10 cellular contexts compared by ENCODE assay signal in the genomic region with DNA sequence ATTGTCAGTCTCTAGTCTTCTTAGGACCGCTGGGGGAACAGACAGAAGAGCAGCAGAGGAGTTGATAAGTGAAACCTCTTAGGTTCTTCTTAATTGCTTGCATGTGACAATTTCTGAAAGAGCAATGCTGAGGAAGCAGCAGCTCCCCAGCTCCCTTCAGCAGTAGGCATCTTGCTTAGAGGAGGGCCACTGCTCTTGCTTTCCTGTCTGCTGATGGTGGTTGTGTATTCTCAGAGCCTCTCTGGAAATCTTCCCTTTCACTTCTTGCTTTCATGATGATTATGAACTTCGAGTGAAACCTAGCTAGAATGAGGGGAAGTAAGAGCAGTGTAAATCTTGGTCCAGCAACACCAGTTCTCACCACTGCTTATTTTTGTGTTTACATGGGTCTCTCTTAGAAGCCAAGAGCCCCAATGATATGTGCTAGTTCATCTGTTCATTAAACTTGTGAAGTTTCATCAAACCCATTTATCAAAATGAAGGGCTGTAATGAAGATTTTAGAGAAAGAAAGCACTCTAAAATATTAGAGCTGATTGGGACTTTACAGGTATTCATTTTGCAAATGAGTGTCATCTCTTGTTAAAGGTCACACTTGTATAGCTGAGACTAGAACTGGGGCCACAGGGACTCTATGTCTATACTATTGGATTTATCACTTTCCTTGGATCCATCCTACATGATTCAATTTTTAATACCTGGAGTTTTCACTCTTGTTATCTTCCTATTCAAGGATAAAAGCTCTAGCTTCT.
DNase-seq lines count a peak whose midpoint lies in the region; ATAC-seq and TF ChIP-seq lines count a peak whose summit lies in the region.
"Had no signal": no experiment of that assay in that cellular context is flagged by ENCODE, and none has a peak within 500 bp of the region (broad histone marks: within the 10 kb centered on the region; RNA-seq: fewer than 3 reads in every experiment).

No MANE protein-coding gene starts in this region.

- peaks cover 55% of the 10 kb centered on the region for H3K4me1 Mint-ChIP-seq in activated T-helper 17 cell treated with anti-CD3 and anti-CD28 coated beads, Interleukin-2, amount 50 U/mL, for 72 hours
- H3K4me1 Mint-ChIP-seq in nephron progenitor cell = peaks cover 16% of the 10 kb centered on the region

- peak overlapping the region; percentile 62 for H3K4me3 ChIP-seq in DOHH2 (ENCODE audit: low read length)
- H3K4me3 ChIP-seq: lower lobe of right lung had no signal

- peaks cover 4% of the 10 kb centered on the region; the same call in 1 of the 2 replicates for H3K9me3 ChIP-seq in DOHH2 (ENCODE audit: control insufficient read depth, insufficient read depth, low read length)
- H3K9me3 ChIP-seq: lower lobe of right lung had no signal

- no peaks in the 10 kb centered on the region for H3K27me3 Mint-ChIP-seq in activated T-helper 17 cell treated with anti-CD3 and anti-CD28 coated beads, Interleukin-2, amount 50 U/mL, for 72 hours
- H3K27me3 Mint-ChIP-seq in nephron progenitor cell (ENCODE audit: low read depth, poor library complexity) = no peaks in the 10 kb centered on the region
- H3K27me3 Mint-ChIP-seq: brain had no signal

- peaks cover 86% of the 10 kb centered on the region for H3K4me1 ChIP-seq in DOHH2 (ENCODE audit: control insufficient read depth, low read length)

- peaks cover 10% of the 10 kb centered on the region for H3K36me3 ChIP-seq in DOHH2 (ENCODE audit: control insufficient read depth, low read length)
- H3K36me3 ChIP-seq: lower lobe of right lung had no signal

- peak; percentile 96 for ATAC-seq in GM19372 (IDR thresholded peaks at IDR 0.05; ENCODE audit: low read depth, unreplicated experiment)
- ATAC-seq in HG03103 (IDR thresholded peaks at IDR 0.05; ENCODE audit: low read depth, unreplicated experiment) = peak; percentile 96
- ATAC-seq in activated T-helper 17 cell treated with anti-CD3 and anti-CD28 coated beads, Interleukin-2, amount 50 U/mL, for 72 hours (replicated peaks) = peak; percentile 74
- no peak for ATAC-seq in omental fat pad (ENCODE audit: low FRiP score)

- H3K4me3 Mint-ChIP-seq in activated T-helper 17 cell treated with anti-CD3 and anti-CD28 coated beads, Interleukin-2, amount 50 U/mL, for 72 hours = peak overlapping the region; percentile 9
- H3K4me3 Mint-ChIP-seq in nephron progenitor cell = no peak overlapping the region
- H3K4me3 Mint-ChIP-seq: brain had no signal

- H3K9me2 ChIP-seq in DOHH2 (replicated peaks; ENCODE audit: control insufficient read depth, low read length) = no peaks in the 10 kb centered on the region

- H3K27ac ChIP-seq in DOHH2 (ENCODE audit: low read depth, low read length) = peak overlapping the region; percentile 42
- H3K27ac ChIP-seq: lower lobe of right lung had no signal

- H3F3A ChIP-seq in DOHH2 (ENCODE audit: control insufficient read depth, insufficient read depth) = no peaks in the 10 kb centered on the region

- H3K27ac Mint-ChIP-seq in activated T-helper 17 cell treated with anti-CD3 and anti-CD28 coated beads, Interleukin-2, amount 50 U/mL, for 72 hours = no peak overlapping the region
- no peak overlapping the region for H3K27ac Mint-ChIP-seq in nephron progenitor cell
- H3K27ac Mint-ChIP-seq: brain had no signal

- H3K27me3 ChIP-seq in DOHH2 (ENCODE audit: control insufficient read depth, low read length) = no peaks in the 10 kb centered on the region

- peaks cover 6% of the 10 kb centered on the region for H3K36me3 Mint-ChIP-seq in activated T-helper 17 cell treated with anti-CD3 and anti-CD28 coated beads, Interleukin-2, amount 50 U/mL, for 72 hours (ENCODE audit: low read depth)
- peaks cover 1% of the 10 kb centered on the region for H3K36me3 Mint-ChIP-seq in nephron progenitor cell (ENCODE audit: low read depth)

- no peaks in the 10 kb centered on the region for H3K9me3 Mint-ChIP-seq in activated T-helper 17 cell treated with anti-CD3 and anti-CD28 coated beads, Interleukin-2, amount 50 U/mL, for 72 hours
- H3K9me3 Mint-ChIP-seq in nephron progenitor cell = no peaks in the 10 kb centered on the region
- H3K9me3 Mint-ChIP-seq: brain had no signal

- no peaks in the 10 kb centered on the region for H4K20me1 ChIP-seq in DOHH2 (ENCODE audit: control insufficient read depth, insufficient read depth, low read depth, low read length)

- TF ChIP-seq CTCF in DOHH2 (IDR thresholded peaks at IDR 0.05; ENCODE audit: low read depth, low read length, poor library complexity, severe bottlenecking) (no peak), nephron progenitor cell (IDR thresholded peaks at IDR 0.05) (no peak), omental fat pad (IDR thresholded peaks at IDR 0.05) (no peak)

- H3K79me2 ChIP-seq in DOHH2 (ENCODE audit: control insufficient read depth, low read length) = peaks cover 61% of the 10 kb centered on the region

- H3K4me2 ChIP-seq in DOHH2 (ENCODE audit: low read length) = peak overlapping the region; percentile 75

- DNase-seq in nephron progenitor cell (no peak), omental fat pad (ENCODE audit: low spot score) (no peak), islet precursor cell (no peak), DMS114 treated with DMSO at 0.1 percent for 48 hours (lab: John Stamatoyannopoulos, UW; ENCODE audit: unreplicated experiment) (no peak)
- DNase-seq: lower lobe of right lung had no signal
